Comparison of ENCODE assay signal across 1 cellular context in the genomic region with DNA sequence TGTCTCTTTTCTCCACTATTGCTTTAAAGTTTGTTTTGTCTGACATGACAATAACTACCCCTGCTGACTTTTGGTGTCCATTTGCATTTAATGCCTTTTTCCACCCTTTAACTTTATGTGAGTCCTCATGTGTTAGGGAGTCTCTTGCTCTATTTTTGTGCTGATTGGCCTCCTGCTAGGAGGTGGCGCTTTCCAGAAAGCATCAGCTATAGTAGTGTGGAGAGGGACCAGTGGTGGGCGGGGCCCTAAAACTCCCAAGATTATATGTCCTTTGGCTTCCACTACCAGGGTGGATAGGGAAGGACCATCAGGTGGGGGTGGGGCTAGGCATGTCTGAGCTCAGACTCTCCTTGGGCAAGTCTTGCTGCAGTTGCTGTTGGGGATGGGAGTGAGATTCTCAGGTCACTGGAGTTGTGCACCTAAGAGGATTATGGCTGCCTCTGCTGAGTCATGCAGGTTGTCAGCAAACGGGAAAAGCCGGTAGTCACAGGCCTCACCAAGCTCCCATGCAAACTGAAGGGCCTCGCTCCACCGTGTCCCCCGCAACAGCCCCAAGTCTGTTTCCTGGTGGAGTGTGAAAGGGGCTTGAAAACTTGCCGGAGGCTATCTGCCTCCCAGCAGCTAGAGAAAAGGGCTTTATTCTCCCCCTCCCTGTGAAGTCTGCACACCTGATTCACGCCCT.
TF ChIP-seq lines count a peak whose summit lies in the region.

No MANE protein-coding gene starts in this region.

TF ChIP-seq in GM23338, 12 proteins besides CTCF, POLR2A, EP300 and RAD21:
- TF ChIP-seq, protein P1, sequence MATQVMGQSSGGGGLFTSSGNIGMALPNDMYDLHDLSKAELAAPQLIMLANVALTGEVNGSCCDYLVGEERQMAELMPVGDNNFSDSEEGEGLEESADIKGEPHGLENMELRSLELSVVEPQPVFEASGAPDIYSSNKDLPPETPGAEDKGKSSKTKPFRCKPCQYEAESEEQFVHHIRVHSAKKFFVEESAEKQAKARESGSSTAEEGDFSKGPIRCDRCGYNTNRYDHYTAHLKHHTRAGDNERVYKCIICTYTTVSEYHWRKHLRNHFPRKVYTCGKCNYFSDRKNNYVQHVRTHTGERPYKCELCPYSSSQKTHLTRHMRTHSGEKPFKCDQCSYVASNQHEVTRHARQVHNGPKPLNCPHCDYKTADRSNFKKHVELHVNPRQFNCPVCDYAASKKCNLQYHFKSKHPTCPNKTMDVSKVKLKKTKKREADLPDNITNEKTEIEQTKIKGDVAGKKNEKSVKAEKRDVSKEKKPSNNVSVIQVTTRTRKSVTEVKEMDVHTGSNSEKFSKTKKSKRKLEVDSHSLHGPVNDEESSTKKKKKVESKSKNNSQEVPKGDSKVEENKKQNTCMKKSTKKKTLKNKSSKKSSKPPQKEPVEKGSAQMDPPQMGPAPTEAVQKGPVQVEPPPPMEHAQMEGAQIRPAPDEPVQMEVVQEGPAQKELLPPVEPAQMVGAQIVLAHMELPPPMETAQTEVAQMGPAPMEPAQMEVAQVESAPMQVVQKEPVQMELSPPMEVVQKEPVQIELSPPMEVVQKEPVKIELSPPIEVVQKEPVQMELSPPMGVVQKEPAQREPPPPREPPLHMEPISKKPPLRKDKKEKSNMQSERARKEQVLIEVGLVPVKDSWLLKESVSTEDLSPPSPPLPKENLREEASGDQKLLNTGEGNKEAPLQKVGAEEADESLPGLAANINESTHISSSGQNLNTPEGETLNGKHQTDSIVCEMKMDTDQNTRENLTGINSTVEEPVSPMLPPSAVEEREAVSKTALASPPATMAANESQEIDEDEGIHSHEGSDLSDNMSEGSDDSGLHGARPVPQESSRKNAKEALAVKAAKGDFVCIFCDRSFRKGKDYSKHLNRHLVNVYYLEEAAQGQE (IDR thresholded peaks at IDR 0.05; ENCODE audit: unreplicated experiment): no peak
- TF ChIP-seq CREB1 (CRISPR knock-in tag; IDR thresholded peaks at IDR 0.05; ENCODE audit: low read depth) (no peak), NANOG (IDR thresholded peaks at IDR 0.05; ENCODE audit: borderline replicate concordance) (no peak), EZH2phosphoT487 (IDR thresholded peaks at IDR 0.05; ENCODE audit: unreplicated experiment) (no peak), STAT1 (IDR thresholded peaks at IDR 0.05; ENCODE audit: unreplicated experiment) (no peak), ZNF114 (CRISPR knock-in tag; IDR thresholded peaks at IDR 0.05) (no peak)
